ENCODE assay signal across 14 cellular contexts in genomic region chr2:236338495-236339184, GRCh38.
DNase-seq lines count a peak whose midpoint lies in the region; ATAC-seq and TF ChIP-seq lines count a peak whose summit lies in the region.
"Had no signal": no experiment of that assay in that cellular context is flagged by ENCODE, and none has a peak within 500 bp of the region (broad histone marks: within the 10 kb centered on the region; RNA-seq: fewer than 3 reads in every experiment).

No MANE protein-coding gene starts in this region.

- no peaks in the 10 kb centered on the region for H3K36me3 ChIP-seq in adipocyte (ENCODE audit: control insufficient read depth, insufficient read depth, low read length, severe bottlenecking)
- no peaks in the 10 kb centered on the region for H3K36me3 ChIP-seq in hepatocyte (replicated peaks; ENCODE audit: insufficient read depth, low read depth)
- no peaks in the 10 kb centered on the region for H3K36me3 ChIP-seq in ovary
- no peaks in the 10 kb centered on the region for H3K36me3 ChIP-seq in testis (ENCODE audit: low read depth, missing control alignments)
- H3K36me3 ChIP-seq: prostate gland had no signal

- H3K4me1 ChIP-seq in adipocyte (ENCODE audit: control insufficient read depth, insufficient read depth, low read length): peaks cover 14% of the 10 kb centered on the region
- H3K4me1 ChIP-seq in hepatocyte (ENCODE audit: insufficient read depth): peaks cover 2% of the 10 kb centered on the region
- no peaks in the 10 kb centered on the region for H3K4me1 ChIP-seq in ovary (ENCODE audit: insufficient read depth)
- peaks cover 8% of the 10 kb centered on the region for H3K4me1 ChIP-seq in testis
- H3K4me1 ChIP-seq: prostate gland had no signal

- DNase-seq in HT1080 (ENCODE audit: low read depth) (peak; percentile 20), adipocyte (ENCODE audit: low read depth) (peak; percentile 5), hepatocyte (ENCODE audit: low spot score) (peak; percentile 56), ovary (peak; percentile 58 to 76 (median 65)), testis (no peak)
- no peak for DNase-seq in activated CD8-positive, alpha-beta T cell treated with anti-CD3 and anti-CD28 coated beads, Interleukin-2, amount 10 ng/mL, durations not matched to agents 7 days and 5 days
- DNase-seq: activated CD4-positive, alpha-beta T cell treated with anti-CD3 and anti-CD28 coated beads for 36 hours; activated naive CD4-positive, alpha-beta T cell treated with anti-CD3 and anti-CD28 coated beads for 36 hours; DMS153; effector CD8-positive, alpha-beta T cell; NCI-H1436 had no signal

- POLR2A ChIA-PET in activated CD8-positive, alpha-beta T cell treated with anti-CD3 and anti-CD28 coated beads, Interleukin-2, amount 10 ng/mL, durations not matched to agents 7 days and 5 days (lab: Charles Lee): no interaction called here

- no peak overlapping the region for H3K4me3 Mint-ChIP-seq in activated CD8-positive, alpha-beta T cell treated with anti-CD3 and anti-CD28 coated beads, Interleukin-2, amount 10 ng/mL, durations not matched to agents 7 days and 5 days
- H3K4me3 Mint-ChIP-seq: activated CD4-positive, alpha-beta T cell treated with anti-CD3 and anti-CD28 coated beads for 36 hours; activated naive CD4-positive, alpha-beta T cell treated with anti-CD3 and anti-CD28 coated beads for 36 hours had no signal

- no peaks in the 10 kb centered on the region for H3K4me1 Mint-ChIP-seq in activated CD8-positive, alpha-beta T cell treated with anti-CD3 and anti-CD28 coated beads, Interleukin-2, amount 10 ng/mL, durations not matched to agents 7 days and 5 days (ENCODE audit: low read depth)
- H3K4me1 Mint-ChIP-seq: activated CD4-positive, alpha-beta T cell treated with anti-CD3 and anti-CD28 coated beads for 36 hours had no signal

- H3K27me3 Mint-ChIP-seq in activated CD8-positive, alpha-beta T cell treated with anti-CD3 and anti-CD28 coated beads, Interleukin-2, amount 10 ng/mL, durations not matched to agents 7 days and 5 days (ENCODE audit: low read depth): peaks cover 4% of the 10 kb centered on the region
- H3K27me3 Mint-ChIP-seq: activated CD4-positive, alpha-beta T cell treated with anti-CD3 and anti-CD28 coated beads for 36 hours had no signal

- TF ChIP-seq POLR2A in ovary (IDR thresholded peaks at IDR 0.05) (no peak), testis (IDR thresholded peaks at IDR 0.05) (no peak)

- H3K27ac ChIP-seq in hepatocyte: peak overlapping the region; percentile 27
- H3K27ac ChIP-seq in ovary: no peak overlapping the region
- H3K27ac ChIP-seq in testis: no peak overlapping the region
- H3K27ac ChIP-seq: prostate gland had no signal

- no peak overlapping the region for H2AFZ ChIP-seq in hepatocyte

- CTCF ChIA-PET in activated CD8-positive, alpha-beta T cell treated with anti-CD3 and anti-CD28 coated beads, Interleukin-2, amount 10 ng/mL, durations not matched to agents 7 days and 5 days (lab: Charles Lee): no interaction called here

- H3K9me3 ChIP-seq in adipocyte (ENCODE audit: control insufficient read depth, low read length) (no peaks in the 10 kb centered on the region), hepatocyte (ENCODE audit: low read depth) (no peaks in the 10 kb centered on the region), ovary (no peaks in the 10 kb centered on the region), testis (no peaks in the 10 kb centered on the region)
- H3K9me3 ChIP-seq: prostate gland had no signal

- no peaks in the 10 kb centered on the region for H3K79me2 ChIP-seq in hepatocyte

- no peak for TF ChIP-seq EP300 in ovary (IDR thresholded peaks at IDR 0.05)

- 56% methylated on average over 12 of the region's 12 CpGs for WGBS in hepatocyte (ENCODE audit: low lambda C conversion rate, missing lambda C conversion rate)
- WGBS in ovary, 3 donors: 12 to 15% (median 15%) methylated on average over 12 of the region's 12 CpGs
- 35 to 42% methylated on average over 12 of the region's 12 CpGs for WGBS in testis, 2 donors

- no peaks in the 10 kb centered on the region for H3K9me2 ChIP-seq in hepatocyte (replicated peaks; ENCODE audit: insufficient read depth)

- TF ChIP-seq CTCF in hepatocyte (IDR thresholded peaks at IDR 0.05; ENCODE audit: poor library complexity) (no peak), ovary (IDR thresholded peaks at IDR 0.05) (no peak), testis (IDR thresholded peaks at IDR 0.05) (no peak)

- H3K4me3 ChIP-seq in adipocyte (ENCODE audit: low read length) (no peak overlapping the region), hepatocyte (no peak overlapping the region), ovary (no peak overlapping the region), testis (no peak overlapping the region)
- H3K4me3 ChIP-seq: prostate gland had no signal

- H3K9ac ChIP-seq in adipocyte (ENCODE audit: low read length): no peak overlapping the region

- intact Hi-C loops in ovary (cut with DNase I) (no loop called here), testis (cut with DNase I; ENCODE audit: low total_unique reads) (no loop called here)

- H3K4me2 ChIP-seq in hepatocyte: peak overlapping the region; percentile 31

- H3K27me3 ChIP-seq in adipocyte (replicated peaks; ENCODE audit: control insufficient read depth, insufficient read depth, low read length) (peaks cover 12% of the 10 kb centered on the region), hepatocyte (no peaks in the 10 kb centered on the region), ovary (no peaks in the 10 kb centered on the region), testis (no peaks in the 10 kb centered on the region)

- H3K36me3 Mint-ChIP-seq in activated CD8-positive, alpha-beta T cell treated with anti-CD3 and anti-CD28 coated beads, Interleukin-2, amount 10 ng/mL, durations not matched to agents 7 days and 5 days (ENCODE audit: low read depth): no peaks in the 10 kb centered on the region

- H3K9me3 Mint-ChIP-seq in activated CD8-positive, alpha-beta T cell treated with anti-CD3 and anti-CD28 coated beads, Interleukin-2, amount 10 ng/mL, durations not matched to agents 7 days and 5 days (ENCODE audit: insufficient read depth): no peaks in the 10 kb centered on the region
- H3K9me3 Mint-ChIP-seq: activated naive CD4-positive, alpha-beta T cell treated with anti-CD3 and anti-CD28 coated beads for 36 hours had no signal

- no peak for ATAC-seq in GM18873 (IDR thresholded peaks at IDR 0.05; ENCODE audit: low FRiP score, unreplicated experiment)
- ATAC-seq in GM21786 (IDR thresholded peaks at IDR 0.05; ENCODE audit: unreplicated experiment): no peak
- ATAC-seq in activated CD8-positive, alpha-beta T cell treated with anti-CD3 and anti-CD28 coated beads, Interleukin-2, amount 10 ng/mL, durations not matched to agents 7 days and 5 days: no peak
- ATAC-seq: activated CD4-positive, alpha-beta T cell treated with anti-CD3 and anti-CD28 coated beads for 36 hours had no signal

- H4K20me1 ChIP-seq in hepatocyte (ENCODE audit: insufficient read depth, poor library complexity, severe bottlenecking): no peaks in the 10 kb centered on the region

- H3K27ac Mint-ChIP-seq in activated CD8-positive, alpha-beta T cell treated with anti-CD3 and anti-CD28 coated beads, Interleukin-2, amount 10 ng/mL, durations not matched to agents 7 days and 5 days: no peak overlapping the region
- H3K27ac Mint-ChIP-seq: activated CD4-positive, alpha-beta T cell treated with anti-CD3 and anti-CD28 coated beads for 36 hours; activated naive CD4-positive, alpha-beta T cell treated with anti-CD3 and anti-CD28 coated beads for 36 hours had no signal

Comparison
In these comparisons a context has a peak if more than half of its experiments do, and no peak if none do; other contexts are left out.
1. DNase-seq: peak in HT1080 (single experiment), adipocyte (single experiment), hepatocyte (single experiment) and ovary (5 of 5); none in testis (single experiment) and activated CD8-positive, alpha-beta T cell treated with anti-CD3 and anti-CD28 coated beads, Interleukin-2, amount 10 ng/mL, durations not matched to agents 7 days and 5 days (single experiment).